11 cellular contexts compared by ENCODE assay signal in genomic region chr12:110546339-110546738, GRCh38.
DNase-seq lines count a peak whose midpoint lies in the region; ATAC-seq lines count a peak whose summit lies in the region.
"Had no signal": no experiment of that assay in that cellular context is flagged by ENCODE, and none has a peak within 500 bp of the region (broad histone marks: within the 10 kb centered on the region; RNA-seq: fewer than 3 reads in every experiment).

No MANE protein-coding gene starts in this region.

- H3K4me1 Mint-ChIP-seq in stimulated activated memory B cell treated with anti-CD40 and anti-IgM and Interleukin-4, amounts not matched to agents 10 μg/mL and 1 μg/mL and 100 μg/mL, for 72 hours: peaks cover 45% of the 10 kb centered on the region

- peak; percentile 49 for DNase-seq in SIG-M5 treated with dmso at 0.1 percent for 504 hours (lab: John Stamatoyannopoulos, UW; ENCODE audit: unreplicated experiment)
- DNase-seq in SIG-M5 (lab: John Stamatoyannopoulos, UW): no peak
- DNase-seq in RKO (ENCODE audit: low spot score): peak; percentile 63
- peak; percentile 72 for DNase-seq in fibroblast of the conjunctiva (ENCODE audit: low read depth)
- no peak for DNase-seq in OCI-M2 (lab: John Stamatoyannopoulos, UW; ENCODE audit: unreplicated experiment)
- DNase-seq: cerebellar nuclear complex, left colon, NCI-H1417 treated with DMSO at 0.1 percent for 48 hours had no signal

- peaks cover 60% of the 10 kb centered on the region for H3K36me3 Mint-ChIP-seq in stimulated activated memory B cell treated with anti-CD40 and anti-IgM and Interleukin-4, amounts not matched to agents 10 μg/mL and 1 μg/mL and 100 μg/mL, for 72 hours

- H3K9me3 Mint-ChIP-seq in stimulated activated memory B cell treated with anti-CD40 and anti-IgM and Interleukin-4, amounts not matched to agents 10 μg/mL and 1 μg/mL and 100 μg/mL, for 72 hours: no peaks in the 10 kb centered on the region

- no peak overlapping the region for H3K4me3 Mint-ChIP-seq in stimulated activated memory B cell treated with anti-CD40 and anti-IgM and Interleukin-4, amounts not matched to agents 10 μg/mL and 1 μg/mL and 100 μg/mL, for 72 hours

- no peaks in the 10 kb centered on the region for H3K27me3 Mint-ChIP-seq in stimulated activated memory B cell treated with anti-CD40 and anti-IgM and Interleukin-4, amounts not matched to agents 10 μg/mL and 1 μg/mL and 100 μg/mL, for 72 hours

- H3K27ac Mint-ChIP-seq in stimulated activated memory B cell treated with anti-CD40 and anti-IgM and Interleukin-4, amounts not matched to agents 10 μg/mL and 1 μg/mL and 100 μg/mL, for 72 hours: peak overlapping the region; percentile 35

- no peak for ATAC-seq in stimulated activated memory B cell treated with anti-CD40 and anti-IgM and Interleukin-4, amounts not matched to agents 10 μg/mL and 1 μg/mL and 100 μg/mL, for 72 hours
- ATAC-seq in GM21717 (IDR thresholded peaks at IDR 0.05; ENCODE audit: unreplicated experiment): no peak
- ATAC-seq in GM21619 (IDR thresholded peaks at IDR 0.05; ENCODE audit: unreplicated experiment): no peak
- ATAC-seq: left colon had no signal

Comparison
In these comparisons a context has a peak if more than half of its experiments do, and no peak if none do; other contexts are left out.
1. DNase-seq: peak in SIG-M5 treated with dmso at 0.1 percent for 504 hours (single experiment), RKO (single experiment) and fibroblast of the conjunctiva (single experiment); none in SIG-M5 (single experiment) and OCI-M2 (single experiment).